ENCODE assay signal across 8 cellular contexts in the genomic region with DNA sequence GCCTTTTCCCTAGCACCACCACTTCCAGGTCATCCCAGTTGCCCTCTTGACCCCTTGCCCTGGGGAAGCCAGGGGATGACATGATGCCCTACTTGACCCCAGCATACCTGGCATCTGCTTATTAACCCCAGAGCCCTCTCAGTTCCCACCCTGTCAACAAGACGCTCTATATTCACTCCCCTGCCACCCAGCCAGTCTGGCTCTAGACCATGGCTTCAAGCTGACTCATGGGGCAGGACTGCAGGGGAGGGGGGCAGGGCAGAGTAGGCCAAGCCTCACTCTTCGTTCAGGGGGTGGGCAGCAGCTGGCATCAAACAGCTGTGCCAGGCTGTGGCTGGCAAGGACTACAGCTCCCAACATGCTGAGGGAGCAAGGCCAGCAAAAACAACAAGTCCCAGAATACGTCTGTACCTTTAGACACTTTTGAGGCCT. TPM values are rescaled to one million over a fixed set of nuclear protein-coding genes. Genes with fewer than 3 reads are reported as not detected.
A peak's percentile ranks its signal among the peaks of the same experiment; 100 is the strongest.
DNase-seq lines count a peak whose midpoint lies in the region; ATAC-seq, FAIRE-seq and TF ChIP-seq lines count a peak whose summit lies in the region.

No MANE protein-coding gene starts in this region.

- no peak overlapping the region for H2BK15ac ChIP-seq in neuronal stem cell (ENCODE audit: low read length)

- ATAC-seq in heart left ventricle, result peak in 2 of 4 donors; percentile 1
- ATAC-seq in Right ventricle myocardium inferior, result no peak
- ATAC-seq in GM21528 (IDR thresholded peaks at IDR 0.05; ENCODE audit: low FRiP score, unreplicated experiment), result no peak
- ATAC-seq in HG02938 (IDR thresholded peaks at IDR 0.05; ENCODE audit: unreplicated experiment), result no peak

- in situ Hi-C loops in astrocyte of the cerebellum (cut with HindIII; ENCODE audit: low sequenced_read_pairs), result no loop called here

- H2AFZ ChIP-seq in neuronal stem cell (ENCODE audit: low read length), result no peak overlapping the region

- H3K4me1 ChIP-seq in heart left ventricle, result peaks cover 3 to 56% (median 46%) of the 10 kb centered on the region in 12 donors
- peaks cover 35 to 39% of the 10 kb centered on the region in 2 donors for H3K4me1 ChIP-seq in kidney (ENCODE audit: control insufficient read depth in 1 of 2, insufficient read depth in 1 of 2, low read depth in 1 of 2, low read length in 2 of 2)
- peaks cover 36% of the 10 kb centered on the region for H3K4me1 ChIP-seq in testis
- peaks cover 25 to 29% of the 10 kb centered on the region in 2 donors for H3K4me1 ChIP-seq in neuronal stem cell (ENCODE audit: control insufficient read depth in 2 of 2, insufficient read depth in 1 of 2, low read depth in 1 of 2, low read length in 2 of 2)

- H3K23ac ChIP-seq in neuronal stem cell (ENCODE audit: low read depth, low read length, poor library complexity), result no peak overlapping the region

- no peak overlapping the region for H2AK5ac ChIP-seq in neuronal stem cell (ENCODE audit: low read depth, low read length)

- peak in 2 of 5 donors; percentile 38 to 67 for DNase-seq in heart left ventricle
- no peak for DNase-seq in Right ventricle myocardium inferior (ENCODE audit: missing footprints)
- DNase-seq in astrocyte of the cerebellum (ENCODE audit: low read depth), result no peak
- DNase-seq in kidney, result peak; percentile 80
- peak; percentile 9 for DNase-seq in testis
- no peak for DNase-seq in neuronal stem cell (ENCODE audit: low spot score)

- H3K9me3 ChIP-seq in heart left ventricle (no peaks in the 10 kb centered on the region), kidney (ENCODE audit: control insufficient read depth in 1 of 2, low read length in 2 of 2) (no peaks in the 10 kb centered on the region), testis (no peaks in the 10 kb centered on the region), neuronal stem cell (replicated peaks in 1 of 2; ENCODE audit: control insufficient read depth in 2 of 2, insufficient read depth in 1 of 2, low read depth in 1 of 2, low read length in 2 of 2) (no peaks in the 10 kb centered on the region)

- intact Hi-C loops in heart left ventricle (cut with DNase I) (loop anchor here in 6 of 10 donors (5.0 to 10.0 kb wide), 5 partner anchors 54 to 627 kb away; partner anchors contain the start of gene UNC13B (in 2 of the 6)), Right ventricle myocardium inferior (cut with DNase I) (loop anchor here (5.0 to 10.0 kb wide), 2 partner anchors 444 to 492 kb away; no protein-coding TSS in a partner anchor), kidney (cut with DNase I) (no loop called here), testis (cut with DNase I; ENCODE audit: low total_unique reads) (loop anchor here (10.0 kb wide), 2 partner anchors 364 to 444 kb away; no protein-coding TSS in a partner anchor)

- H3K9ac ChIP-seq in kidney (ENCODE audit: low read length in 2 of 2) (peak overlapping the region; percentile 64 to 96), neuronal stem cell (ENCODE audit: low read depth, low read length, poor library complexity) (no peak overlapping the region)

- H3K27ac ChIP-seq in heart left ventricle, result peak overlapping the region in 9 of 12 donors; percentile 79 to 98 (median 93)
- peak overlapping the region in 1 of 2 donors; percentile 13 for H3K27ac ChIP-seq in kidney (ENCODE audit: low read depth in 2 of 2, low read length in 2 of 2)
- H3K27ac ChIP-seq in testis, result no peak overlapping the region
- no peak overlapping the region for H3K27ac ChIP-seq in neuronal stem cell (replicated peaks; ENCODE audit: low read length)

- H4K91ac ChIP-seq in neuronal stem cell (ENCODE audit: low read depth, low read length, poor library complexity), result no peak overlapping the region

- H3K4me3 ChIP-seq in heart left ventricle, result peak overlapping the region in 10 of 12 donors; percentile 62 to 96 (median 88)
- peak overlapping the region; percentile 84 for H3K4me3 ChIP-seq in astrocyte of the cerebellum (ENCODE audit: low read depth, low read length)
- peak overlapping the region; percentile 73 to 85 for H3K4me3 ChIP-seq in kidney (ENCODE audit: low read length in 2 of 2)
- H3K4me3 ChIP-seq in testis, result no peak overlapping the region
- peak overlapping the region in 1 of 2 donors; percentile 68 for H3K4me3 ChIP-seq in neuronal stem cell (ENCODE audit: low read length in 2 of 2)

- TF ChIP-seq POLR2A in heart left ventricle (IDR thresholded peaks at IDR 0.05) (no peak), testis (IDR thresholded peaks at IDR 0.05) (no peak)

- H3K4me2 ChIP-seq in neuronal stem cell (ENCODE audit: insufficient read depth, low read length, poor library complexity, severe bottlenecking), result no peak overlapping the region

- H3K79me1 ChIP-seq in neuronal stem cell (ENCODE audit: low read depth, low read length), result peaks cover 14% of the 10 kb centered on the region

- no peak overlapping the region for H2BK5ac ChIP-seq in neuronal stem cell (ENCODE audit: low read length)

- no peak overlapping the region for H4K8ac ChIP-seq in neuronal stem cell (ENCODE audit: low read depth, low read length)

- H3K14ac ChIP-seq in neuronal stem cell (ENCODE audit: low read length), result no peak overlapping the region

- H2BK12ac ChIP-seq in neuronal stem cell (ENCODE audit: low read length), result no peak overlapping the region

- H2BK120ac ChIP-seq in neuronal stem cell (ENCODE audit: low read depth, low read length), result no peak overlapping the region

- H3K4ac ChIP-seq in neuronal stem cell (ENCODE audit: low read length), result no peak overlapping the region

- no peak overlapping the region for H3K18ac ChIP-seq in neuronal stem cell (ENCODE audit: low read length)

- TF ChIP-seq CTCF in heart left ventricle (IDR thresholded peaks at IDR 0.05) (no peak), astrocyte of the cerebellum (IDR thresholded peaks at IDR 0.05; ENCODE audit: low read depth, low read length, missing control alignments) (no peak), kidney (IDR thresholded peaks at IDR 0.05; ENCODE audit: borderline replicate concordance, extremely low read depth, insufficient read depth) (no peak), testis (IDR thresholded peaks at IDR 0.05) (no peak)

- WGBS in heart left ventricle, 4 donors, result 34 to 49% (median 39%) methylated on average over 2 to 3 of the region's 3 CpGs
- 42 to 50% methylated on average over 3 of the region's 3 CpGs for WGBS in testis, 2 donors
- WGBS in neuronal stem cell (ENCODE audit: extremely low coverage in 2 of 2, insufficient read length in 2 of 2, insufficient replicate concordance in 1 of 2), 2 donors, result no CpG with 5 or more reads among the region's 3 CpGs

- H3K27me3 ChIP-seq in heart left ventricle (no peaks in the 10 kb centered on the region), testis (no peaks in the 10 kb centered on the region), neuronal stem cell (ENCODE audit: control insufficient read depth in 3 of 3, insufficient read depth in 3 of 3, low read depth in 1 of 3, low read length in 3 of 3) (no peaks in the 10 kb centered on the region)

- FAIRE-seq in kidney (lab: Jason Lieb, UNC), result no peak

- H3K36me3 ChIP-seq in heart left ventricle, result peaks cover 0 to 36% (median 32%) of the 10 kb centered on the region in 9 donors
- H3K36me3 ChIP-seq in kidney (ENCODE audit: control insufficient read depth in 1 of 2, insufficient read depth in 2 of 2, low read length in 2 of 2), result peaks cover 12 to 16% of the 10 kb centered on the region in 2 donors
- no peaks in the 10 kb centered on the region for H3K36me3 ChIP-seq in testis (ENCODE audit: low read depth, missing control alignments)
- H3K36me3 ChIP-seq in neuronal stem cell (replicated peaks in 1 of 2; ENCODE audit: control insufficient read depth in 2 of 2, insufficient read depth in 2 of 2, low read length in 2 of 2), result peaks cover 23 to 40% of the 10 kb centered on the region in 2 donors

RNA-seq across cellular contexts. Expression of gene ATOSB, which starts 5.3 kb away (rescaled TPM):
- total RNA-seq in heart left ventricle, result 10 to 100 TPM; 15.9 to 43.3 (median 19.5) TPM
- polyA plus RNA-seq in heart left ventricle, result 10 to 100 TPM; 15.9 to 42.5 TPM
- total RNA-seq in Right ventricle myocardium inferior, result 15.5 TPM
- total RNA-seq in kidney, result 18.6 TPM
- 19.5 TPM for polyA plus RNA-seq in kidney (ENCODE audit: insufficient read depth, low read depth, low replicate concordance)
- total RNA-seq in testis, result 10 to 100 TPM; 15.9 to 19.6 TPM
- 16.0 TPM for polyA plus RNA-seq in testis (ENCODE audit: insufficient read depth, low read depth, low replicate concordance)
- polyA plus RNA-seq in neuronal stem cell (2013, experiment 1 of 2), result 22.3 TPM
- 22.3 TPM for polyA plus RNA-seq in neuronal stem cell (2013, experiment 2 of 2)

RNA-seq across cellular contexts. Expression of gene STOML2, which starts 7.4 kb away (rescaled TPM):
- total RNA-seq in heart left ventricle (100 to 1,000 TPM; 114 to 162 (median 130) TPM), Right ventricle myocardium inferior (156 TPM), kidney (81.9 TPM), testis (100 to 1,000 TPM in 1 of 2 donors, 10 to 100 TPM in 1; 87.1 to 115 TPM)
- polyA plus RNA-seq in heart left ventricle (100 to 1,000 TPM in 1 of 2 donors, 10 to 100 TPM in 1; 78.2 to 177 TPM), kidney (ENCODE audit: insufficient read depth, low read depth, low replicate concordance) (150 TPM), testis (ENCODE audit: insufficient read depth, low read depth, low replicate concordance) (102 TPM)
- 135 TPM for polyA plus RNA-seq in neuronal stem cell (2013, experiment 1 of 2)
- 135 TPM for polyA plus RNA-seq in neuronal stem cell (2013, experiment 2 of 2)

RNA-seq across cellular contexts. Expression of gene PIGO, which starts 14.0 kb away (rescaled TPM):
- total RNA-seq in heart left ventricle (10 to 100 TPM in 2 of 9 donors, 1 to 10 TPM in 7; 7.0 to 13.1 (median 9.1) TPM), Right ventricle myocardium inferior (8.5 TPM), kidney (34.9 TPM), testis (10 to 100 TPM; 27.6 to 33.1 TPM)
- polyA plus RNA-seq in heart left ventricle (10 to 100 TPM in 1 of 2 donors, 1 to 10 TPM in 1; 8.6 to 12.0 TPM), kidney (ENCODE audit: insufficient read depth, low read depth, low replicate concordance) (28.1 TPM), testis (ENCODE audit: insufficient read depth, low read depth, low replicate concordance) (41.4 TPM)
- 9.3 TPM for polyA plus RNA-seq in neuronal stem cell (2013, experiment 1 of 2)
- polyA plus RNA-seq in neuronal stem cell (2013, experiment 2 of 2), result 9.1 TPM

RNA-seq across cellular contexts. Expression of gene FANCG, which starts 30.6 kb away (rescaled TPM):
- total RNA-seq in heart left ventricle (10 to 100 TPM in 1 of 9 donors, 1 to 10 TPM in 7, under 1 TPM in 1; 0.71 to 11.8 (median 2.9) TPM), Right ventricle myocardium inferior (4.2 TPM), kidney (13.8 TPM), testis (10 to 100 TPM; 32.3 to 57.2 TPM)
- polyA plus RNA-seq in heart left ventricle (1 to 10 TPM; 2.3 to 3.4 TPM), kidney (ENCODE audit: insufficient read depth, low read depth, low replicate concordance) (13.5 TPM), testis (ENCODE audit: insufficient read depth, low read depth, low replicate concordance) (25.5 TPM)
- 61.9 TPM for polyA plus RNA-seq in neuronal stem cell (2013, experiment 1 of 2)
- 57.5 TPM for polyA plus RNA-seq in neuronal stem cell (2013, experiment 2 of 2)

RNA-seq across cellular contexts. Expression of gene VCP, which starts 37.9 kb away (rescaled TPM):
- 100 to 1,000 TPM; 221 to 411 (median 279) TPM for total RNA-seq in heart left ventricle
- 100 to 1,000 TPM; 107 to 251 TPM for polyA plus RNA-seq in heart left ventricle
- 258 TPM for total RNA-seq in Right ventricle myocardium inferior
- total RNA-seq in kidney, result 167 TPM
- 118 TPM for polyA plus RNA-seq in kidney (ENCODE audit: insufficient read depth, low read depth, low replicate concordance)
- 100 to 1,000 TPM; 171 to 186 TPM for total RNA-seq in testis
- polyA plus RNA-seq in testis (ENCODE audit: insufficient read depth, low read depth, low replicate concordance), result 229 TPM
- 97.4 TPM for polyA plus RNA-seq in neuronal stem cell (2013, experiment 1 of 2)
- 97.3 TPM for polyA plus RNA-seq in neuronal stem cell (2013, experiment 2 of 2)

Comparison
In these comparisons a context has a peak if more than half of its experiments do, and no peak if none do; other contexts are left out.
1. DNase-seq: peak in kidney (single experiment) and testis (single experiment); none in Right ventricle myocardium inferior (single experiment), astrocyte of the cerebellum (single experiment) and neuronal stem cell (single experiment).
2. H3K27ac ChIP-seq: peak in heart left ventricle (9 of 12); none in testis (0 of 2) and neuronal stem cell (single experiment).
3. H3K4me3 ChIP-seq: peak in heart left ventricle (10 of 12), astrocyte of the cerebellum (single experiment) and kidney (2 of 2); none in testis (0 of 2).